Comparison of ENCODE assay signal across 34 cellular contexts in the genomic region with DNA sequence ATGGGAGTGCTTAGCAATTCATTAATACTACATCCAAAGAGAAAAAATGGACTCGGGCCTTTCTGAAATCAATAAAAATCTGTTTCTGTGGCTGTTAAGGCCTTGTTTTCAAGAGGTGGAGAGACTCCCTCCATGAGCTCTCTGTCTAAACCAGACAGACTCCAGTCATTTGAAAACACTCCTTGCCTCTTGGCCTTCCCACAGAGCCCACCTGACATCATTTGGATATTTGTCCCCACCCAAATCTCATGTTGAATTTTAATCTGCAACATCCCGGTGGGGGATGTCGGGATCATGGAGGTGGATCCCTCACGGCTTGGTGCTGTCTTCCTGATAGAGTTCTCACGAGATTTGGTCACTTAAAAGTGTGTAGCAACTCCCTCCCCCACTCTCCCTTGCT.
"Had no signal": no experiment of that assay in that cellular context is flagged by ENCODE, and none has a peak within 500 bp of the region (broad histone marks: within the 10 kb centered on the region; RNA-seq: fewer than 3 reads in every experiment).

No MANE protein-coding gene starts in this region.

- H3K36me3 ChIP-seq: MG63 had no signal

- H3K4me3 ChIP-seq: MG63 had no signal

- H3K27ac ChIP-seq: KMS-11 had no signal

- DNase-seq: Karpas-422, Kasumi-1, KG1, MG63, MM.1S, MV-4-11, NCI-H1048, NCI-H1092, NCI-H1092 treated with DMSO at 0.1 percent for 48 hours, NCI-H1105, NCI-H1105 treated with DMSO at 0.1 percent for 48 hours, NCI-H1417, NCI-H1417 treated with DMSO at 0.1 percent for 48 hours, NCI-H1436, NCI-H1436 treated with DMSO at 0.1 percent for 48 hours, NCI-H146, NCI-H1694, NCI-H1694 treated with DMSO at 0.1 percent for 48 hours, NCI-H187, NCI-H187 treated with DMSO at 0.1 percent for 48 hours, NCI-H1930, NCI-H2029, NCI-H2029 treated with DMSO at 0.1 percent for 48 hours, NCI-H2081, NCI-H2081 treated with DMSO at 0.1 percent for 48 hours, NCI-H2107, NCI-H2171, NCI-H2171 treated with DMSO at 0.1 percent for 48 hours, NCI-H2227 treated with DMSO at 0.1 percent for 48 hours, NCI-H226, NCI-H345, NCI-H446, NCI-H446 treated with DMSO at 0.1 percent for 48 hours had no signal

- H3K9me3 ChIP-seq: MG63 had no signal

- H3K27me3 ChIP-seq: MG63 had no signal
